Comparison of ENCODE assay signal across 8 cellular contexts in the genomic region with DNA sequence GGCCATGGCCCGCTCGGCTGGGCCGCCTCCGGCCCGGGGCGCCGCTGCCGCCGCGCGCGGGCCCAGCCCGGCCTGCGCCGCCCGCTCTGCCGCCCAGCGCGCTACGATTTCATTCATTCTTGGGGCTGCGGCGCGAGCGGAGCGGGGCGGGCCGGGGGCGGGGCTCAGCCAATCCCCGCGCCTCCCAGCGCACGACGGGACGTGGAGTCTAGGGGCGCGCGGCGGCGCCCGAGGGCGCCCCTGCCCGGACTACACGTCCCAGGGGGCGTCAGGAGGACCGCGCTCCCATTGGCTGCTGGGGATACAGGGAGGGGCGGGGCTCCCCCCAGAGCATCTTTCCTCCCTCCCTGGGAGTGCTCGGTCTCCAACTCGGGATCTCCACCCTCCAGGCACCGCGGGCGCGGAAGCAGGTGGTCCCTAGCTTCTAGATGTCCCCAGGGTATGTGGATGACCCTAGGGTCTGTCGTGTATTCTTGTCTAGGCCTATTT. TPM values are rescaled to one million over a fixed set of nuclear protein-coding genes. Genes with fewer than 3 reads are reported as not detected.
DNase-seq lines count a peak whose midpoint lies in the region; ATAC-seq, FAIRE-seq and TF ChIP-seq lines count a peak whose summit lies in the region.

No MANE protein-coding gene starts in this region.

- no peak for FAIRE-seq in HepG2 (lab: Jason Lieb, UNC)

- no peak for TF ChIP-seq RAD21 in HepG2 (CRISPR knock-in tag; IDR thresholded peaks at IDR 0.05)

- ATAC-seq in HG02642 (IDR thresholded peaks at IDR 0.05; ENCODE audit: poor library complexity, unreplicated experiment) (peak; percentile 73), HepG2 (peak; percentile 85)
- peak; percentile 71 for ATAC-seq in central memory CD8-positive, alpha-beta T cell (replicated peaks; ENCODE audit: extremely low read depth, poor library complexity, severe bottlenecking)

- TF ChIP-seq CTCF in DOHH2 (IDR thresholded peaks at IDR 0.05; ENCODE audit: low read depth, low read length, poor library complexity, severe bottlenecking), result no peak
- peak; percentile 23; the same call in 1 of the 2 replicates for TF ChIP-seq CTCF in HepG2 (CRISPR knock-in tag; IDR thresholded peaks at IDR 0.05)
- no peak for TF ChIP-seq CTCF in esophagus muscularis mucosa (IDR thresholded peaks at IDR 0.05)

- POLR2A ChIA-PET in HepG2 (lab: Yijun Ruan, JAX), result interaction anchor here (0.6 kb wide), 1 partner anchor 173 kb away, joined by 3 read pairs; a partner anchor contains a TSS

- TF ChIP-seq EP300 in HepG2 (IDR thresholded peaks at IDR 0.05; ENCODE audit: low read depth in 2 of 2, low read length in 2 of 2) (no peak), HepG2 (CRISPR knock-in tag; IDR thresholded peaks at IDR 0.05; ENCODE audit: borderline replicate concordance) (no peak), esophagus muscularis mucosa (IDR thresholded peaks at IDR 0.05) (no peak)

- no peak overlapping the region for H3K27ac ChIP-seq in DOHH2 (ENCODE audit: low read depth, low read length)
- H3K27ac ChIP-seq in HepG2 (ENCODE audit: extremely low read length, insufficient read depth, low read length), result no peak overlapping the region
- H3K27ac ChIP-seq in esophagus muscularis mucosa (replicated peaks in 1 of 4), result no peak overlapping the region

- WGBS in HepG2 (ENCODE audit: low lambda C conversion rate), result 3% methylated on average over 8 of the region's 54 CpGs
- WGBS in esophagus muscularis mucosa, result 5% methylated on average over 30 of the region's 54 CpGs

- peak; percentile 72 for DNase-seq in NCI-H2196 treated with DMSO at 0.1 percent for 48 hours (lab: John Stamatoyannopoulos, UW; ENCODE audit: unreplicated experiment)
- DNase-seq in activated CD4-positive, CD25-positive, alpha-beta regulatory T cell treated with anti-CD3 and anti-CD28 coated beads, Interleukin-2, amount 50 U/mL, for 16 hours (ENCODE audit: low read depth, low spot score), result peak; percentile 40
- DNase-seq in central memory CD8-positive, alpha-beta T cell (ENCODE audit: low spot score in 2 of 2), result peak in 1 of 2 donors; percentile 17
- DNase-seq in HepG2 (ENCODE audit: low spot score), result peak; percentile 68
- DNase-seq in stimulated activated CD8-positive, alpha-beta memory T cell treated with anti-CD3 and anti-CD28 coated beads, Interleukin-12 subunit alpha, Interleukin-12 subunit beta, amount 100 ng/mL, for 24 hours (ENCODE audit: extremely low read depth), result peak; percentile 43
- no peak for DNase-seq in esophagus muscularis mucosa (ENCODE audit: extremely low spot score)

- peak overlapping the region; percentile 38 for H3K4me3 Mint-ChIP-seq in central memory CD8-positive, alpha-beta T cell

- H3K27ac Mint-ChIP-seq in central memory CD8-positive, alpha-beta T cell (ENCODE audit: low read depth), result no peak overlapping the region

- H3F3A ChIP-seq in DOHH2 (ENCODE audit: control insufficient read depth, insufficient read depth), result no peaks in the 10 kb centered on the region

- no peaks in the 10 kb centered on the region for H4K20me1 ChIP-seq in DOHH2 (ENCODE audit: control insufficient read depth, insufficient read depth, low read depth, low read length)
- no peaks in the 10 kb centered on the region for H4K20me1 ChIP-seq in HepG2 (ENCODE audit: insufficient read depth, low read length)

- no peak overlapping the region for H3K9ac ChIP-seq in HepG2 (ENCODE audit: insufficient read depth, low read depth, low read length)

- H3K4me2 ChIP-seq in DOHH2 (ENCODE audit: low read length) (peak overlapping the region; percentile 93; the same call in 1 of the 2 replicates), HepG2 (ENCODE audit: low read depth, low read length) (peak overlapping the region; percentile 53; the same call in 1 of the 2 replicates)

- no peaks in the 10 kb centered on the region for H3K36me3 ChIP-seq in DOHH2 (ENCODE audit: control insufficient read depth, low read length)
- H3K36me3 ChIP-seq in HepG2 (replicated peaks in 1 of 2; ENCODE audit: control insufficient read depth in 1 of 2, insufficient read depth in 2 of 2, low read length in 2 of 2), result no peaks in the 10 kb centered on the region
- H3K36me3 ChIP-seq in esophagus muscularis mucosa, result no peaks in the 10 kb centered on the region

- peaks cover 78% of the 10 kb centered on the region for H3K27me3 Mint-ChIP-seq in central memory CD8-positive, alpha-beta T cell

- H3K79me2 ChIP-seq in DOHH2 (ENCODE audit: control insufficient read depth, low read length), result no peaks in the 10 kb centered on the region
- no peaks in the 10 kb centered on the region for H3K79me2 ChIP-seq in HepG2 (ENCODE audit: insufficient read depth, low read length)

- peaks cover 6% of the 10 kb centered on the region for H3K4me1 Mint-ChIP-seq in central memory CD8-positive, alpha-beta T cell

- H3K4me1 ChIP-seq in DOHH2 (ENCODE audit: control insufficient read depth, low read length) (peaks cover 10% of the 10 kb centered on the region), HepG2 (ENCODE audit: insufficient read depth, low read length) (peaks cover 7% of the 10 kb centered on the region), esophagus muscularis mucosa (peaks cover 14 to 22% (median 19%) of the 10 kb centered on the region in 4 donors)

- intact Hi-C loops in HepG2 (cut with micrococcal nuclease; ENCODE audit: unreplicated experiment) (no loop called here), esophagus muscularis mucosa (cut with DNase I) (no loop called here)

- no peak for TF ChIP-seq POLR2A in HepG2 (IDR thresholded peaks at IDR 0.05; ENCODE audit: insufficient read depth in 1 of 2, low read depth in 2 of 2, low read length in 2 of 2)
- TF ChIP-seq POLR2A in esophagus muscularis mucosa (IDR thresholded peaks at IDR 0.05; ENCODE audit: low read depth), result no peak

- H2AFZ ChIP-seq in HepG2 (ENCODE audit: low read length), result no peak overlapping the region

- in situ Hi-C loops in HepG2 (cut with HindIII; ENCODE audit: extremely low pct_ligation_motif_present, low pct_unique_long_range_greater_than_20kb), result no loop called here

- peaks cover 3% of the 10 kb centered on the region for H3K36me3 Mint-ChIP-seq in central memory CD8-positive, alpha-beta T cell (ENCODE audit: insufficient read depth)

- BruUV-seq in HepG2 (replicated peaks; lab: Mats Ljungman, UMichigan), result no TSS peak

- no peaks in the 10 kb centered on the region for H3K9me3 Mint-ChIP-seq in central memory CD8-positive, alpha-beta T cell

- no peaks in the 10 kb centered on the region for H3K9me3 ChIP-seq in DOHH2 (ENCODE audit: control insufficient read depth, insufficient read depth, low read length)
- no peaks in the 10 kb centered on the region for H3K9me3 ChIP-seq in HepG2 (ENCODE audit: low read length)
- no peaks in the 10 kb centered on the region for H3K9me3 ChIP-seq in esophagus muscularis mucosa

- H3K27me3 ChIP-seq in DOHH2 (ENCODE audit: control insufficient read depth, low read length) (peaks cover 12% of the 10 kb centered on the region), HepG2 (ENCODE audit: control insufficient read depth in 1 of 2, insufficient read depth in 2 of 2, low read length in 2 of 2) (peaks cover 7 to 22% of the 10 kb centered on the region in 2 experiments; a peak in 4 of 5 replicates), esophagus muscularis mucosa (peaks cover 18 to 99% (median 59%) of the 10 kb centered on the region in 4 donors)

- CTCF ChIA-PET in HepG2 (lab: Yijun Ruan, JAX; ENCODE audit: low intra/inter-chr PET ratio, low total read pairs), result no interaction called here

- H3K4me3 ChIP-seq in DOHH2 (ENCODE audit: low read length) (peak overlapping the region; percentile 72), HepG2 (replicated peaks in 1 of 3; ENCODE audit: insufficient read depth in 1 of 3, low read depth in 2 of 3, low read length in 3 of 3) (peak overlapping the region in 2 of 3 experiments; percentile 40 to 55; a peak in 3 of 6 replicates), esophagus muscularis mucosa (peak overlapping the region in 1 of 4 donors; percentile 22)

- no peaks in the 10 kb centered on the region for H3K9me2 ChIP-seq in DOHH2 (replicated peaks; ENCODE audit: control insufficient read depth, low read length)

RNA-seq across cellular contexts. Expression of a gene that starts 5.6 kb away (rescaled TPM):
- 1.7 and 3.2 TPM in 2 replicates for total RNA-seq in HepG2 (2016; rRNA removed; fragmentation: Illumina TruSeq; extraction: Trizol)
- 1.4 and 1.6 TPM in 2 replicates for total RNA-seq in HepG2 (2016; cell fraction: cytosol; rRNA removed; fragmentation: Illumina TruSeq; extraction: Trizol; ENCODE audit: low read depth)
- total RNA-seq in HepG2 (2016; cell fraction: insoluble cytoplasmic fraction; rRNA removed; fragmentation: Illumina TruSeq; extraction: Trizol), result 1.6 and 2.3 TPM in 2 replicates
- 2.0 and 2.8 TPM in 2 replicates for total RNA-seq in HepG2 (2016; cell fraction: membrane; rRNA removed; fragmentation: Illumina TruSeq; extraction: Trizol)
- total RNA-seq in HepG2 (2016; cell fraction: nucleus; rRNA removed; fragmentation: Illumina TruSeq; extraction: Trizol), result 2.1 and 2.7 TPM in 2 replicates
- polyA plus RNA-seq in HepG2 (2011; rRNA removed), result 1.0 and 1.3 TPM in 2 replicates
- polyA plus RNA-seq in HepG2 (2011; cell fraction: cytosol; rRNA removed), result 0.65 and 1.2 TPM in 2 replicates
- 3.3 and 3.6 TPM in 2 replicates for polyA plus RNA-seq in HepG2 (2011; cell fraction: nucleus; rRNA removed)
- polyA plus RNA-seq in HepG2 (2012), result 0.36 and 1.2 TPM in 2 replicates
- 1.1 TPM in 2 replicates for polyA plus RNA-seq in HepG2 (2016; cell fraction: cytosol; fragmentation: Illumina TruSeq; extraction: Trizol; ENCODE audit: low read depth)
- 1.4 and 3.2 TPM in 2 replicates for polyA plus RNA-seq in HepG2 (2016; cell fraction: insoluble cytoplasmic fraction; fragmentation: Illumina TruSeq; extraction: Trizol; ENCODE audit: low read depth)
- 1.4 and 1.7 TPM in 2 replicates for polyA plus RNA-seq in HepG2 (2016; cell fraction: membrane; fragmentation: Illumina TruSeq; extraction: Trizol; ENCODE audit: low read depth)
- 4.1 and 5.7 TPM in 2 replicates for polyA plus RNA-seq in HepG2 (2016; cell fraction: nucleus; fragmentation: Illumina TruSeq; extraction: Trizol; ENCODE audit: insufficient read depth, low read depth)
- 1.3 and 2.4 TPM in 2 replicates for polyA minus RNA-seq in HepG2 (2011; rRNA and poly(A)+ RNA removed; ENCODE audit: low replicate concordance)
- polyA minus RNA-seq in HepG2 (2011; cell fraction: cytosol; rRNA and poly(A)+ RNA removed), result 0.62 and 0.69 TPM in 2 replicates
- 1.4 and 1.7 TPM in 2 replicates for polyA minus RNA-seq in HepG2 (2011; cell fraction: nucleus; rRNA and poly(A)+ RNA removed)
- total RNA-seq in esophagus muscularis mucosa, result under 1 TPM in 2 of 4 donors, not detected in 2; 0.17 to 0.83 TPM

RNA-seq across cellular contexts. Expression of a gene that starts 26.5 kb away (rescaled TPM):
- total RNA-seq in HepG2 (2016; rRNA removed; fragmentation: Illumina TruSeq; extraction: Trizol) (not detected in 2 replicates), esophagus muscularis mucosa (100 to 1,000 TPM; 217 to 794 (median 445) TPM)
- total RNA-seq in HepG2 (2016; cell fraction: cytosol; rRNA removed; fragmentation: Illumina TruSeq; extraction: Trizol; ENCODE audit: low read depth), result not detected in 2 replicates
- not detected in 2 replicates for total RNA-seq in HepG2 (2016; cell fraction: insoluble cytoplasmic fraction; rRNA removed; fragmentation: Illumina TruSeq; extraction: Trizol)
- not detected in 2 replicates for total RNA-seq in HepG2 (2016; cell fraction: membrane; rRNA removed; fragmentation: Illumina TruSeq; extraction: Trizol)
- total RNA-seq in HepG2 (2016; cell fraction: nucleus; rRNA removed; fragmentation: Illumina TruSeq; extraction: Trizol), result not detected in 2 replicates
- not detected in 2 replicates for polyA plus RNA-seq in HepG2 (2011; rRNA removed)
- polyA plus RNA-seq in HepG2 (2011; cell fraction: cytosol; rRNA removed), result not detected in 2 replicates
- not detected in 2 replicates for polyA plus RNA-seq in HepG2 (2011; cell fraction: nucleus; rRNA removed)
- polyA plus RNA-seq in HepG2 (2012), result not detected in 2 replicates
- polyA plus RNA-seq in HepG2 (2016; cell fraction: cytosol; fragmentation: Illumina TruSeq; extraction: Trizol; ENCODE audit: low read depth), result not detected in 2 replicates
- not detected in 2 replicates for polyA plus RNA-seq in HepG2 (2016; cell fraction: insoluble cytoplasmic fraction; fragmentation: Illumina TruSeq; extraction: Trizol; ENCODE audit: low read depth)
- not detected in 2 replicates for polyA plus RNA-seq in HepG2 (2016; cell fraction: membrane; fragmentation: Illumina TruSeq; extraction: Trizol; ENCODE audit: low read depth)
- polyA plus RNA-seq in HepG2 (2016; cell fraction: nucleus; fragmentation: Illumina TruSeq; extraction: Trizol; ENCODE audit: insufficient read depth, low read depth), result not detected in 2 replicates
- polyA minus RNA-seq in HepG2 (2011; rRNA and poly(A)+ RNA removed; ENCODE audit: low replicate concordance), result not detected in 2 replicates
- not detected in 2 replicates for polyA minus RNA-seq in HepG2 (2011; cell fraction: cytosol; rRNA and poly(A)+ RNA removed)
- not detected in 2 replicates for polyA minus RNA-seq in HepG2 (2011; cell fraction: nucleus; rRNA and poly(A)+ RNA removed)

RNA-seq across cellular contexts. Expression of a gene that starts 34.7 kb away (rescaled TPM):
- total RNA-seq in HepG2 (2016; rRNA removed; fragmentation: Illumina TruSeq; extraction: Trizol) (0.24 and 0.31 TPM in 2 replicates), esophagus muscularis mucosa (10 to 100 TPM in 3 of 4 donors, 1 to 10 TPM in 1; 5.0 to 13.4 (median 11.4) TPM)
- total RNA-seq in HepG2 (2016; cell fraction: cytosol; rRNA removed; fragmentation: Illumina TruSeq; extraction: Trizol; ENCODE audit: low read depth), result 0.18 and 0.40 TPM in 2 replicates
- total RNA-seq in HepG2 (2016; cell fraction: insoluble cytoplasmic fraction; rRNA removed; fragmentation: Illumina TruSeq; extraction: Trizol), result 0.30 and 0.37 TPM in 2 replicates
- 0.22 TPM in 1 of 2 replicates, not detected in the other for total RNA-seq in HepG2 (2016; cell fraction: membrane; rRNA removed; fragmentation: Illumina TruSeq; extraction: Trizol)
- 0.44 TPM in 1 of 2 replicates, not detected in the other for total RNA-seq in HepG2 (2016; cell fraction: nucleus; rRNA removed; fragmentation: Illumina TruSeq; extraction: Trizol)
- 0.77 and 0.97 TPM in 2 replicates for polyA plus RNA-seq in HepG2 (2011; rRNA removed)
- polyA plus RNA-seq in HepG2 (2011; cell fraction: cytosol; rRNA removed), result 0.38 and 0.83 TPM in 2 replicates
- polyA plus RNA-seq in HepG2 (2011; cell fraction: nucleus; rRNA removed), result 0.21 and 0.35 TPM in 2 replicates
- polyA plus RNA-seq in HepG2 (2012), result 0.31 and 0.39 TPM in 2 replicates
- not detected in 2 replicates for polyA plus RNA-seq in HepG2 (2016; cell fraction: cytosol; fragmentation: Illumina TruSeq; extraction: Trizol; ENCODE audit: low read depth)
- 0.26 and 0.46 TPM in 2 replicates for polyA plus RNA-seq in HepG2 (2016; cell fraction: insoluble cytoplasmic fraction; fragmentation: Illumina TruSeq; extraction: Trizol; ENCODE audit: low read depth)
- polyA plus RNA-seq in HepG2 (2016; cell fraction: membrane; fragmentation: Illumina TruSeq; extraction: Trizol; ENCODE audit: low read depth), result 0.13 TPM in 1 of 2 replicates, not detected in the other
- polyA plus RNA-seq in HepG2 (2016; cell fraction: nucleus; fragmentation: Illumina TruSeq; extraction: Trizol; ENCODE audit: insufficient read depth, low read depth), result 0.60 and 1.7 TPM in 2 replicates
- polyA minus RNA-seq in HepG2 (2011; rRNA and poly(A)+ RNA removed; ENCODE audit: low replicate concordance), result 0.56 and 17.3 TPM in 2 replicates
- polyA minus RNA-seq in HepG2 (2011; cell fraction: cytosol; rRNA and poly(A)+ RNA removed), result not detected in 2 replicates
- polyA minus RNA-seq in HepG2 (2011; cell fraction: nucleus; rRNA and poly(A)+ RNA removed), result 0.26 TPM in 1 of 2 replicates, not detected in the other

Comparison
In these comparisons a context has a peak if more than half of its experiments do, and no peak if none do; other contexts are left out.
1. RNA of a gene that starts 26.5 kb away (total RNA-seq): 217 to 794 TPM in esophagus muscularis mucosa; not detected in HepG2; every median in the first group is over 100 times any median in the second.
2. Peak in every context shown above with its lines, with median percentiles within 50 percentile points of each other: ATAC-seq.